Comparison of ENCODE assay signal across 15 cellular contexts in genomic region chr16:69918241-69918640, GRCh38. TPM values are rescaled to one million over a fixed set of nuclear protein-coding genes. Genes with fewer than 3 reads are reported as not detected.
A peak's percentile ranks its signal among the peaks of the same experiment; 100 is the strongest.
DNase-seq lines count a peak whose midpoint lies in the region; ATAC-seq and TF ChIP-seq lines count a peak whose summit lies in the region.
"Had no signal": no experiment of that assay in that cellular context is flagged by ENCODE, and none has a peak within 500 bp of the region (broad histone marks: within the 10 kb centered on the region; RNA-seq: fewer than 3 reads in every experiment).

No MANE protein-coding gene starts in this region.

- no peaks in the 10 kb centered on the region for H4K20me1 ChIP-seq in Karpas-422 (ENCODE audit: insufficient read depth, low read depth, low read length)

- CTCF ChIA-PET in CD8-positive, alpha-beta T cell (lab: Charles Lee), result interaction anchor here (0.6 to 6.0 kb wide), 2 partner anchors 9 to 12 kb away, joined by 4 to 30 read pairs; no protein-coding TSS in a partner anchor

- H3K4me3 Mint-ChIP-seq in CD8-positive, alpha-beta T cell, result no peak overlapping the region
- H3K4me3 Mint-ChIP-seq: dendritic cell treated with granulocyte-macrophage colony-stimulating factor and Interleukin-4, amounts not matched to agents 40 ng/mL and 50 ng/mL, for 4 days; natural killer cell treated with Interleukin-12 subunit alpha and Interleukin-12 subunit beta and Interleukin-15 and Interleukin-18, amount 100 ng/mL, for 72 hours had no signal

- H3K27ac Mint-ChIP-seq in CD8-positive, alpha-beta T cell, result peak overlapping the region; percentile 29
- H3K27ac Mint-ChIP-seq: dendritic cell treated with granulocyte-macrophage colony-stimulating factor and Interleukin-4, amounts not matched to agents 40 ng/mL and 50 ng/mL, for 4 days; natural killer cell treated with Interleukin-12 subunit alpha and Interleukin-12 subunit beta and Interleukin-15 and Interleukin-18, amount 100 ng/mL, for 72 hours had no signal

- H3K9me3 ChIP-seq in CD8-positive, alpha-beta T cell (ENCODE audit: low read length), result no peaks in the 10 kb centered on the region
- H3K9me3 ChIP-seq in adrenal gland (replicated peaks in 1 of 3) (no peaks in the 10 kb centered on the region), Karpas-422 (ENCODE audit: low read length) (no peaks in the 10 kb centered on the region)

- TF ChIP-seq CTCF in CD8-positive, alpha-beta T cell (IDR thresholded peaks at IDR 0.05), result no peak
- TF ChIP-seq CTCF in adrenal gland (IDR thresholded peaks at IDR 0.05), result no peak
- no peak for TF ChIP-seq CTCF in fibroblast of mammary gland (conservative IDR thresholded peaks at IDR 0.05; ENCODE audit: control insufficient read depth, insufficient read depth, low read depth, low read length)
- no peak for TF ChIP-seq CTCF in retinal pigment epithelial cell (conservative IDR thresholded peaks at IDR 0.05; ENCODE audit: low read depth, low read length)

- no peak overlapping the region for H3K27ac ChIP-seq in CD8-positive, alpha-beta T cell (ENCODE audit: low read depth, low read length)
- H3K27ac ChIP-seq in adrenal gland (peak overlapping the region; percentile 51 to 96 (median 94)), Karpas-422 (ENCODE audit: low read length) (no peak overlapping the region)

- no peaks in the 10 kb centered on the region for H3K27me3 ChIP-seq in CD8-positive, alpha-beta T cell (ENCODE audit: insufficient read depth, low read length)
- H3K27me3 ChIP-seq in adrenal gland (no peaks in the 10 kb centered on the region), Karpas-422 (ENCODE audit: low read length) (no peaks in the 10 kb centered on the region)

- no peaks in the 10 kb centered on the region for H3K4me1 Mint-ChIP-seq in CD8-positive, alpha-beta T cell (ENCODE audit: low read depth)

- H3K36me3 ChIP-seq in CD8-positive, alpha-beta T cell (ENCODE audit: insufficient read depth, low read length), result no peaks in the 10 kb centered on the region
- no peaks in the 10 kb centered on the region for H3K36me3 ChIP-seq in adrenal gland (replicated peaks in 1 of 2)
- H3K36me3 ChIP-seq in Karpas-422 (ENCODE audit: insufficient read depth, low read length), result no peaks in the 10 kb centered on the region

- no peak for ATAC-seq in CD8-positive, alpha-beta T cell
- no peak for ATAC-seq in HG02852 (IDR thresholded peaks at IDR 0.05; ENCODE audit: unreplicated experiment)
- ATAC-seq: natural killer cell treated with Interleukin-12 subunit alpha and Interleukin-12 subunit beta and Interleukin-15 and Interleukin-18, amount 100 ng/mL, for 72 hours had no signal

- intact Hi-C loops in CD8-positive, alpha-beta T cell (cut with DNase I, micrococcal nuclease), result no loop called here
- intact Hi-C loops in adrenal gland (cut with DNase I), result no loop called here

- no peaks in the 10 kb centered on the region for H3K9me2 ChIP-seq in Karpas-422 (replicated peaks; ENCODE audit: insufficient read depth, low read length)

- H3K79me2 ChIP-seq in Karpas-422 (ENCODE audit: low read length), result no peaks in the 10 kb centered on the region

- no peak overlapping the region for H3K9ac ChIP-seq in Karpas-422 (ENCODE audit: low read length)

- DNase-seq in CD8-positive, alpha-beta T cell, result no peak
- DNase-seq in adrenal gland (no peak), fibroblast of mammary gland (ENCODE audit: low read depth) (peak; percentile 46), retinal pigment epithelial cell (ENCODE audit: low read depth) (no peak), Karpas-422 (no peak), NCI-H2171 treated with DMSO at 0.1 percent for 48 hours (lab: John Stamatoyannopoulos, UW) (no peak)
- no peak for DNase-seq in activated naive CD4-positive, alpha-beta T cell (lab: John Stamatoyannopoulos, UW)
- DNase-seq: activated CD4-positive, alpha-beta T cell treated with anti-CD3 and anti-CD28 coated beads for 1 hour; activated effector memory CD4-positive, alpha-beta T cell treated with Interleukin-2 at 50 U/mL for 16 hours; Kasumi-1; NCI-H345; stimulated activated naive CD4-positive, alpha-beta T cell treated with Interleukin-2 at 50 U/mL for 16 hours had no signal

- 54 to 73% (median 59%) methylated on average over 1 of the region's 1 CpG for WGBS in adrenal gland, 4 donors

- no peaks in the 10 kb centered on the region for H3K27me3 Mint-ChIP-seq in CD8-positive, alpha-beta T cell (ENCODE audit: low read depth)
- H3K27me3 Mint-ChIP-seq: dendritic cell treated with granulocyte-macrophage colony-stimulating factor and Interleukin-4, amounts not matched to agents 40 ng/mL and 50 ng/mL, for 4 days; natural killer cell treated with Interleukin-12 subunit alpha and Interleukin-12 subunit beta and Interleukin-15 and Interleukin-18, amount 100 ng/mL, for 72 hours had no signal

- no peak overlapping the region for H3K4me3 ChIP-seq in CD8-positive, alpha-beta T cell (ENCODE audit: low read depth, low read length)
- H3K4me3 ChIP-seq in adrenal gland (peak overlapping the region in 1 of 4 donors; percentile 44), fibroblast of mammary gland (ENCODE audit: control insufficient read depth, low read depth, low read length) (peak overlapping the region; percentile 43), retinal pigment epithelial cell (ENCODE audit: low read length) (peak overlapping the region; percentile 24), Karpas-422 (ENCODE audit: low read length) (no peak overlapping the region)

- H3K4me2 ChIP-seq in Karpas-422 (ENCODE audit: low read depth, low read length, poor library complexity, severe bottlenecking), result no peak overlapping the region

- POLR2A ChIA-PET in CD8-positive, alpha-beta T cell (lab: Charles Lee), result no interaction called here

- H3K4me1 ChIP-seq in CD8-positive, alpha-beta T cell (ENCODE audit: insufficient read depth, low read length), result no peaks in the 10 kb centered on the region
- peaks cover 10 to 11% of the 10 kb centered on the region in 2 donors for H3K4me1 ChIP-seq in adrenal gland (replicated peaks in 1 of 2)
- no peaks in the 10 kb centered on the region for H3K4me1 ChIP-seq in Karpas-422 (ENCODE audit: low read length)

- no peaks in the 10 kb centered on the region for H3K9me3 Mint-ChIP-seq in CD8-positive, alpha-beta T cell
- H3K9me3 Mint-ChIP-seq: dendritic cell treated with granulocyte-macrophage colony-stimulating factor and Interleukin-4, amounts not matched to agents 40 ng/mL and 50 ng/mL, for 4 days; natural killer cell treated with Interleukin-12 subunit alpha and Interleukin-12 subunit beta and Interleukin-15 and Interleukin-18, amount 100 ng/mL, for 72 hours had no signal

- no peak for TF ChIP-seq POLR2A in adrenal gland (IDR thresholded peaks at IDR 0.05)

- H3K36me3 Mint-ChIP-seq in CD8-positive, alpha-beta T cell, result peaks cover 57% of the 10 kb centered on the region

- H2AFZ ChIP-seq in Karpas-422 (ENCODE audit: low read length), result no peak overlapping the region

RNA-seq across cellular contexts. Expression of gene CLEC18A, which starts 32.9 kb away (rescaled TPM):
- under 1 TPM; 0.49 to 0.53 TPM for total RNA-seq in CD8-positive, alpha-beta T cell
- 1 to 10 TPM; 1.0 to 8.0 (median 3.0) TPM for total RNA-seq in adrenal gland
- 1 to 10 TPM; 1.2 to 3.9 (median 2.9) TPM for polyA plus RNA-seq in adrenal gland
- total RNA-seq in Karpas-422 (2014; rRNA removed; shearing (Covaris generic); ENCODE audit: low replicate concordance), result 3.4 and 4.9 TPM in 2 replicates

Comparison
In these comparisons a context has a peak if more than half of its experiments do, and no peak if none do; other contexts are left out.
1. H3K27ac ChIP-seq: peak in adrenal gland (5 of 5); none in CD8-positive, alpha-beta T cell (single experiment) and Karpas-422 (single experiment).
2. H3K4me3 ChIP-seq: peak in fibroblast of mammary gland (single experiment) and retinal pigment epithelial cell (single experiment); none in CD8-positive, alpha-beta T cell (single experiment) and Karpas-422 (single experiment).